Comparison of ENCODE assay signal across 8 cellular contexts in the genomic region with DNA sequence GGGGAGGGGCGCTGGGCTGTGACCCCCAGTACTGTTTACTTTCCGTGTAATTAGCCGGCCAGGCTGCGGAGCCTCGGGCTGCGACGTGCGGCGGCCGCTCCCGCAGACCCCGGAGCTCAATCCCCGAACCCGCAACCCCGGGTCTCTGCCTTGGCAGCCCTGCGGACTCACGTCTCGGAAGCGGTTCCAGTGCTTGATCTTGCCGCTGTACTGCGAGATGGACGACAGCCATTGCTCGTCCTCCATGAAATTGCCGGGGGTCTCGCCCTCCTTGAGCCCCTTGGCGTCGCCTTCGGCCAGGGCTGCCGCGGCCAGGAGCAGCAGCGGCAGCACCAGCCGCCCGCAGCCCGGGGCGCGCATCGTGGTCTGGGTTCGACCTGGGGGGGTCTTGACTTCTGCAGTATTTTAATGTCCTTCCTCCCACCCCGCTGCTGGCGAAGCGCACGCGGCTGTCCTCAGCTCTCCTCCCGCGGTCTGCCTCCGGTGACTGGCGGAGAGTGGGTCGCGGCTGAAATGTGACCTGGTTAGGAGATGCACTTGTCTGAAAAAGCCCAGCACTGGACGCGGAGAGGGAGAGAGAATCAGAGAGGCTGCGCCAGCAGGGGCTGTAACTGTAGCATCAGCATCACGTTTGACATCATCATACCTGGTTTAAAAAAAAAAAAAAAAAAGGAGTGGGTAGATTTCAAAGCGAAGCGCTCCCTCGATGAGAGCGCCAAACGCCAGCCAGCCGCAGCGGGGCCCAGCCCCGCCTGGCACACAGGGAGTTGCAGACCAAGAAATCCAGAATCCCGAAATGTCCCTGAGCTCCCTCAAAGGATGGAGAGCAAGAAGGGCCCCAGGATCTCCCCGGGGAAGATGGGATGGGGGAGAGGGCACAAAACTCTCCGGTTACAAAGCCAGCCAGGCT. TPM values are rescaled to one million over a fixed set of nuclear protein-coding genes. Genes with fewer than 3 reads are reported as not detected.
DNase-seq lines count a peak whose midpoint lies in the region; ATAC-seq and TF ChIP-seq lines count a peak whose summit lies in the region.

A gene with protein sequence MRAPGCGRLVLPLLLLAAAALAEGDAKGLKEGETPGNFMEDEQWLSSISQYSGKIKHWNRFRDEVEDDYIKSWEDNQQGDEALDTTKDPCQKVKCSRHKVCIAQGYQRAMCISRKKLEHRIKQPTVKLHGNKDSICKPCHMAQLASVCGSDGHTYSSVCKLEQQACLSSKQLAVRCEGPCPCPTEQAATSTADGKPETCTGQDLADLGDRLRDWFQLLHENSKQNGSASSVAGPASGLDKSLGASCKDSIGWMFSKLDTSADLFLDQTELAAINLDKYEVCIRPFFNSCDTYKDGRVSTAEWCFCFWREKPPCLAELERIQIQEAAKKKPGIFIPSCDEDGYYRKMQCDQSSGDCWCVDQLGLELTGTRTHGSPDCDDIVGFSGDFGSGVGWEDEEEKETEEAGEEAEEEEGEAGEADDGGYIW (minus strand): TSS at position 583 of the 910 bp plus-strand sequence. CDS start 223 bp downstream, at position 360.

- CTCF ChIA-PET in activated B cell treated with CpG ODN at 0.5 μM for 24 hours (lab: Charles Lee) (interaction anchor here (1.2 to 1.7 kb wide), 4 partner anchors 40 to 244 kb away, joined by 3 to 9 read pairs (median 3); no protein-coding TSS in a partner anchor), mammary epithelial cell (lab: Charles Lee; ENCODE audit: low non-redundant PET) (no interaction called here)

- H3K4me2 ChIP-seq in mammary epithelial cell (ENCODE audit: insufficient read depth, low read depth, low read length), result peak within 1 kb of the TSS; percentile 58

- no peaks in the 10 kb centered on the region for H4K20me1 ChIP-seq in mammary epithelial cell (ENCODE audit: insufficient read depth, low read length)

- H3K9me3 ChIP-seq in mammary epithelial cell (replicated peaks; ENCODE audit: insufficient read depth, low read length), result no peaks in the 10 kb centered on the region

- no peaks in the 10 kb centered on the region for H3K79me2 ChIP-seq in mammary epithelial cell (ENCODE audit: insufficient read depth, low read length)

- peaks cover 12% of the 10 kb centered on the region for H3K36me3 Mint-ChIP-seq in activated B cell treated with CpG ODN at 0.5 μM for 24 hours (ENCODE audit: low read depth)

- peaks cover 11% of the 10 kb centered on the region for H3K27me3 ChIP-seq in mammary epithelial cell (ENCODE audit: insufficient read depth, low read length)

- intact Hi-C loops in activated B cell treated with CpG ODN at 0.5 μM for 24 hours (cut with micrococcal nuclease) (loop anchor here (1.0 kb wide), 4 partner anchors 9 to 185 kb away; a partner anchor contains a TSS), mammary epithelial cell (cut with micrococcal nuclease) (no loop called here)

- DNase-seq in GM13977 (ENCODE audit: low spot score), result peak; percentile 70
- DNase-seq in activated B cell treated with CpG ODN at 0.5 μM for 24 hours, result peak; percentile 41
- no peak for DNase-seq in mammary epithelial cell
- DNase-seq in left lobe of liver (ENCODE audit: low spot score), result no peak
- peak; percentile 43 for DNase-seq in stimulated activated CD4-positive, alpha-beta T cell treated with anti-CD3 and anti-CD28 coated beads, Interleukin-2, amount 100 ng/mL, for 4 hours (ENCODE audit: low read depth)
- DNase-seq in H4 (ENCODE audit: low spot score), result no peak
- DNase-seq in NCI-H82 (lab: John Stamatoyannopoulos, UW), result no peak

- in situ Hi-C loops in GM13977 (cut with MboI; ENCODE audit: low pct_unique_long_range_greater_than_20kb, low sequenced_read_pairs, unreplicated experiment) (no loop called here), mammary epithelial cell (cut with MboI; ENCODE audit: low sequenced_read_pairs in 2 of 2) (no loop called here)

- dilution Hi-C loops in mammary epithelial cell (cut with HindIII; ENCODE audit: low sequenced_read_pairs), result no loop called here

- H3K4me1 ChIP-seq in mammary epithelial cell (ENCODE audit: insufficient read depth, low read length), result peaks cover 7% of the 10 kb centered on the region

- no peak within 1 kb of the TSS for H3K27ac ChIP-seq in mammary epithelial cell (ENCODE audit: insufficient read depth, low read depth, low read length)

- H3K27me3 Mint-ChIP-seq in activated B cell treated with CpG ODN at 0.5 μM for 24 hours, result no peaks in the 10 kb centered on the region

- BruUV-seq in mammary epithelial cell (replicated peaks; lab: Mats Ljungman, UMichigan), result no TSS peak

- peak within 1 kb of the TSS; percentile 97 for H3K27ac Mint-ChIP-seq in activated B cell treated with CpG ODN at 0.5 μM for 24 hours

- ATAC-seq in activated B cell treated with CpG ODN at 0.5 μM for 24 hours (ENCODE audit: low read depth), result peak; percentile 52
- ATAC-seq in left lobe of liver, result peak; percentile 33
- no peak for ATAC-seq in HG02938 (IDR thresholded peaks at IDR 0.05; ENCODE audit: unreplicated experiment)

- H3K9ac ChIP-seq in mammary epithelial cell (ENCODE audit: insufficient read depth, low read length), result no peak within 1 kb of the TSS

- peak within 1 kb of the TSS; percentile 23 for H2AFZ ChIP-seq in mammary epithelial cell (ENCODE audit: low read depth, low read length)

- peak within 1 kb of the TSS; percentile 99 for H3K4me3 Mint-ChIP-seq in activated B cell treated with CpG ODN at 0.5 μM for 24 hours

- H3K36me3 ChIP-seq in mammary epithelial cell (ENCODE audit: insufficient read depth, low read length), result no peaks in the 10 kb centered on the region

- peak within 1 kb of the TSS in 1 of 3 experiments; percentile 25 for H3K4me3 ChIP-seq in mammary epithelial cell (replicated peaks in 1 of 3; ENCODE audit: insufficient read depth in 1 of 3, low read depth in 2 of 3, low read length in 3 of 3)

- POLR2A ChIA-PET in activated B cell treated with CpG ODN at 0.5 μM for 24 hours (lab: Charles Lee), result interaction anchor here (0.5 to 4.1 kb wide), 23 partner anchors 9 to 266 kb away, joined by 3 to 35 read pairs (median 6); a partner anchor contains a TSS

- H3K4me1 Mint-ChIP-seq in activated B cell treated with CpG ODN at 0.5 μM for 24 hours, result peaks cover 42% of the 10 kb centered on the region

- H3K9me3 Mint-ChIP-seq in activated B cell treated with CpG ODN at 0.5 μM for 24 hours, result no peaks in the 10 kb centered on the region

- 11% methylated on average over 36 of the region's 64 CpGs for WGBS in mammary epithelial cell (ENCODE audit: low coverage, missing lambda C conversion rate)

- TF ChIP-seq CTCF in GM13977 (IDR thresholded peaks at IDR 0.05; ENCODE audit: extremely low read depth, insufficient read depth, missing control alignments), result no peak
- no peak for TF ChIP-seq CTCF in activated B cell treated with CpG ODN at 0.5 μM for 24 hours (IDR thresholded peaks at IDR 0.05)
- TF ChIP-seq CTCF in mammary epithelial cell (conservative IDR thresholded peaks at IDR 0.05 in 1 of 2, IDR thresholded peaks at IDR 0.05 in 1 of 2; ENCODE audit: extremely low read depth in 1 of 2, insufficient read depth in 1 of 2, low read depth in 1 of 2, low read length in 2 of 2), result no peak

RNA-seq across cellular contexts. Expression of the gene that starts here (rescaled TPM):
- 24.2 and 27.8 TPM in 2 replicates for total RNA-seq in activated B cell treated with CpG ODN at 0.5 μM for 24 hours
- total RNA-seq in mammary epithelial cell, result 10 to 100 TPM in 1 of 2 donors, under 1 TPM in 1; 0.49 to 20.2 TPM
- 0.10 TPM for polyA plus RNA-seq in mammary epithelial cell
- polyA minus RNA-seq in mammary epithelial cell, result 0.62 TPM
- 1.6 TPM for total RNA-seq in left lobe of liver
- total RNA-seq in H4 (2014; rRNA removed; shearing (Covaris generic)), result 0.27 and 0.29 TPM in 2 replicates

Comparison
In these comparisons a context has a peak if more than half of its experiments do, and no peak if none do; other contexts are left out.
1. DNase-seq: peak in GM13977 (single experiment), activated B cell treated with CpG ODN at 0.5 μM for 24 hours (single experiment) and stimulated activated CD4-positive, alpha-beta T cell treated with anti-CD3 and anti-CD28 coated beads, Interleukin-2, amount 100 ng/mL, for 4 hours (single experiment); none in mammary epithelial cell (single experiment), left lobe of liver (single experiment), H4 (single experiment) and NCI-H82 (single experiment).